8 cellular contexts compared by ENCODE assay signal in the genomic region with DNA sequence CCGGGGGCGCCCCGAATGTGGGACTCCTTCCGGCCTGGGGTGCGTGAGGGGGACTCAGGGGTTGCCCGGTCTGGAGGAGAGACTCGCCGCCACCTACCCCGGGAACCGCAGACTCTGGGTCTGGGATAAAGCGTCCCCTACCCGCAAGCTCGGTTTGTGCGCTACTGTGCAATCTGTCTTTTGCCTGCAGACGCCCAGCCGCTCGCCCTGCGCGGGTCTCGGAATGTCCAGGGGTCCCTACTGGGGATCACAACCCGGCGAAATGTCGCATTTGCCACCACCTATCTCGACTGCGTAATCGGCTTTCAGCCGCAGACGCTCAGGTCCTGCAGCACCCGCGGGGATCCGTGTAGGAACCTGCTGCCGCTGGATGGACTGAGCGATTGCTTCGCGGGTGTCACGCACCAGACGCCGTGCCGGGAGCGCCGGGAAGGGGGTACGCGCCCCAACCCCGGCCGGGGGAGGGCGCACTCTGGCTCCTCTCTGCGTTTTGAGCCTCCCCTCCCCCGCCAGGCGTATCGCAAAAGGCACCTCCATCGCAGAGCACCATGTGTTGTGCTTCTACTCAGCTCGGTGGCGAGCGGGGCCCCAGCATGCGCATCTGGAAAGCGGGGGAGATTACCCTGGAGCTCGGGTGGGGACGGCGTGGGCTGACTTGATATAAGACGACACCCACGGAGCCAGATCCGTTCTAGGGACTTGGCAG. TPM values are rescaled to one million over a fixed set of nuclear protein-coding genes. Genes with fewer than 3 reads are reported as not detected.
DNase-seq lines count a peak whose midpoint lies in the region; ATAC-seq and TF ChIP-seq lines count a peak whose summit lies in the region.

No MANE protein-coding gene starts in this region.

- peaks cover 39% of the 10 kb centered on the region for H3K79me2 ChIP-seq in osteoblast (ENCODE audit: insufficient read depth, low read length)

- H3K4me2 ChIP-seq in osteoblast (ENCODE audit: insufficient read depth, low read length): peak overlapping the region; percentile 79

- peak; percentile 22 for ATAC-seq in HG03571 (IDR thresholded peaks at IDR 0.05; ENCODE audit: unreplicated experiment)

- H3K36me3 ChIP-seq in osteoblast (ENCODE audit: insufficient read depth, low read length) (no peaks in the 10 kb centered on the region), thymus (ENCODE audit: control insufficient read depth, insufficient read depth) (no peaks in the 10 kb centered on the region)

- peak; percentile 30 for TF ChIP-seq CTCF in osteoblast (IDR thresholded peaks at IDR 0.05; ENCODE audit: extremely low read depth, low read depth, low read length)

- peaks cover 23% of the 10 kb centered on the region for H4K20me1 ChIP-seq in osteoblast (ENCODE audit: insufficient read depth, low read length)

- peak overlapping the region; percentile 85 for H2AFZ ChIP-seq in osteoblast (ENCODE audit: low read length)

- H3K9me3 ChIP-seq in osteoblast (ENCODE audit: low read depth, low read length) (no peaks in the 10 kb centered on the region), thymus (ENCODE audit: control insufficient read depth) (no peaks in the 10 kb centered on the region)

- WGBS in thymus: under 1% methylated on average over 62 of the region's 62 CpGs

- no peak overlapping the region for H3K27ac ChIP-seq in osteoblast (ENCODE audit: low read depth, low read length)
- peak overlapping the region; percentile 96 for H3K27ac ChIP-seq in thymus (ENCODE audit: low read depth)

- no peaks in the 10 kb centered on the region for H3K27me3 ChIP-seq in osteoblast (ENCODE audit: insufficient read depth, low read length)
- peaks cover 8% of the 10 kb centered on the region for H3K27me3 ChIP-seq in thymus (ENCODE audit: control insufficient read depth, insufficient read depth)

- DNase-seq in SKM-1 treated with dmso at 0.1 percent for 144 hours (lab: John Stamatoyannopoulos, UW; ENCODE audit: unreplicated experiment) (peak; percentile 18), SKM-1 (lab: John Stamatoyannopoulos, UW; ENCODE audit: unreplicated experiment) (no peak), RPMI7951 (ENCODE audit: low read depth) (peak; percentile 67), germinal center (ENCODE audit: low spot score) (peak; percentile 45), osteoblast (ENCODE audit: insufficient read length, low spot score, missing footprints) (peak; percentile 85)
- peak; percentile 60 for DNase-seq in activated gamma-delta T cell treated with anti-CD3 and anti-CD28 coated beads, Interleukin-2, amount 50 U/mL, for 16 hours (ENCODE audit: low read depth)

- H3K4me3 ChIP-seq in osteoblast (ENCODE audit: insufficient read depth, low read length) (peak overlapping the region; percentile 93), thymus (ENCODE audit: low read length) (peak overlapping the region; percentile 100)

- H3K4me1 ChIP-seq in osteoblast (ENCODE audit: insufficient read depth, low read length) (peaks cover 33% of the 10 kb centered on the region), thymus (ENCODE audit: control insufficient read depth, insufficient read depth, low read length) (peaks cover 13% of the 10 kb centered on the region)

RNA-seq across cellular contexts. Expression of gene PTPRA, which starts 0.8 kb away (rescaled TPM):
- 57.7 and 67.8 TPM in 2 replicates for total RNA-seq in RPMI7951 (2014; rRNA removed; shearing (Covaris generic))
- 44.2 and 51.0 TPM in 2 replicates for total RNA-seq in osteoblast
- 35.5 TPM for polyA plus RNA-seq in thymus

RNA-seq across cellular contexts. Expression of gene VPS16, which starts 31.9 kb away (rescaled TPM):
- 58.4 and 63.7 TPM in 2 replicates for total RNA-seq in RPMI7951 (2014; rRNA removed; shearing (Covaris generic))
- total RNA-seq in osteoblast: 36.2 and 40.1 TPM in 2 replicates
- polyA plus RNA-seq in thymus: 93.3 TPM

RNA-seq across cellular contexts. Expression of gene PCED1A, which starts 32.0 kb away (rescaled TPM):
- total RNA-seq in RPMI7951 (2014; rRNA removed; shearing (Covaris generic)): 18.9 and 31.5 TPM in 2 replicates
- total RNA-seq in osteoblast: 21.5 and 24.2 TPM in 2 replicates
- polyA plus RNA-seq in thymus: 105 TPM

RNA-seq across cellular contexts. Expression of gene TMEM239, which starts 56.3 kb away (rescaled TPM):
- total RNA-seq in RPMI7951 (2014; rRNA removed; shearing (Covaris generic)): not detected in 2 replicates
- under 0.01 TPM in 1 of 2 replicates, not detected in the other for total RNA-seq in osteoblast
- under 0.01 TPM for polyA plus RNA-seq in thymus

RNA-seq across cellular contexts. Expression of gene C20orf141, which starts 57.7 kb away (rescaled TPM):
- total RNA-seq in RPMI7951 (2014; rRNA removed; shearing (Covaris generic)): not detected in 2 replicates
- total RNA-seq in osteoblast: 0.29 and 0.36 TPM in 2 replicates
- polyA plus RNA-seq in thymus: 1.3 TPM
